22 cellular contexts compared by ENCODE assay signal in genomic region chr11:118670063-118670462, GRCh38. TPM values are rescaled to one million over a fixed set of nuclear protein-coding genes. Genes with fewer than 3 reads are reported as not detected.
A peak's percentile ranks its signal among the peaks of the same experiment; 100 is the strongest.
DNase-seq lines count a peak whose midpoint lies in the region; ATAC-seq, FAIRE-seq and TF ChIP-seq lines count a peak whose summit lies in the region.
"Had no signal": no experiment of that assay in that cellular context is flagged by ENCODE, and none has a peak within 500 bp of the region (broad histone marks: within the 10 kb centered on the region; RNA-seq: fewer than 3 reads in every experiment).

No MANE protein-coding gene starts in this region.

- no peak for FAIRE-seq in bronchial epithelial cell (lab: Jason Lieb, UNC)
- FAIRE-seq: A204.1, GM12892, GM18507 had no signal

- ATAC-seq in esophagus mucosa (peak; percentile 95), sciatic nerve (peak; percentile 62), HG03039 (IDR thresholded peaks at IDR 0.05; ENCODE audit: unreplicated experiment) (no peak)
- ATAC-seq: HCT116 had no signal

- no peak overlapping the region for H3K4me3 ChIP-seq in bronchial epithelial cell (ENCODE audit: low read depth, low read length)

- DNase-seq in bronchial epithelial cell (ENCODE audit: low read depth) (peak; percentile 59), kidney tubule cell (ENCODE audit: low spot score) (peak; percentile 18), sciatic nerve (ENCODE audit: low spot score) (peak; percentile 14), C1 segment of cervical spinal cord (lab: John Stamatoyannopoulos, UW) (no peak), NCI-H446 (lab: John Stamatoyannopoulos, UW) (no peak)
- no peak for DNase-seq in stimulated activated CD8-positive, alpha-beta memory T cell treated with anti-CD3 and anti-CD28 coated beads, Interleukin-4, amount 100 ng/mL, for 48 hours
- DNase-seq: ACHN; AML-193; CD4-positive, alpha-beta memory T cell; DMS153; DMS79; GDM1; GOT3; H7; HFFc6 had no signal

- no peaks in the 10 kb centered on the region for H3K36me3 ChIP-seq in bronchial epithelial cell (ENCODE audit: control insufficient read depth, insufficient read depth, low read length)

- intact Hi-C loops in sciatic nerve (cut with DNase I): no loop called here

- no peaks in the 10 kb centered on the region for H3K27me3 ChIP-seq in bronchial epithelial cell (ENCODE audit: control insufficient read depth, insufficient read depth, low read length)

- TF ChIP-seq CTCF in bronchial epithelial cell (IDR thresholded peaks at IDR 0.05; ENCODE audit: insufficient read depth, low read length, severe bottlenecking): no peak

RNA-seq across cellular contexts. Expression of gene TREH, which starts 9.4 kb away (rescaled TPM):
- not detected in 2 replicates for total RNA-seq in bronchial epithelial cell
- total RNA-seq in esophagus mucosa: 0.68 TPM
- not detected for total RNA-seq in sciatic nerve
- total RNA-seq: CD4-positive, alpha-beta memory T cell; Daoy; H7 had no signal

Comparison
In these comparisons a context has a peak if more than half of its experiments do, and no peak if none do; other contexts are left out.
1. DNase-seq: peak in bronchial epithelial cell (single experiment), kidney tubule cell (single experiment) and sciatic nerve (single experiment); none in stimulated activated CD8-positive, alpha-beta memory T cell treated with anti-CD3 and anti-CD28 coated beads, Interleukin-4, amount 100 ng/mL, for 48 hours (single experiment), C1 segment of cervical spinal cord (0 of 14) and NCI-H446 (0 of 2).